Comparison of ENCODE assay signal across 8 cellular contexts in the genomic region with DNA sequence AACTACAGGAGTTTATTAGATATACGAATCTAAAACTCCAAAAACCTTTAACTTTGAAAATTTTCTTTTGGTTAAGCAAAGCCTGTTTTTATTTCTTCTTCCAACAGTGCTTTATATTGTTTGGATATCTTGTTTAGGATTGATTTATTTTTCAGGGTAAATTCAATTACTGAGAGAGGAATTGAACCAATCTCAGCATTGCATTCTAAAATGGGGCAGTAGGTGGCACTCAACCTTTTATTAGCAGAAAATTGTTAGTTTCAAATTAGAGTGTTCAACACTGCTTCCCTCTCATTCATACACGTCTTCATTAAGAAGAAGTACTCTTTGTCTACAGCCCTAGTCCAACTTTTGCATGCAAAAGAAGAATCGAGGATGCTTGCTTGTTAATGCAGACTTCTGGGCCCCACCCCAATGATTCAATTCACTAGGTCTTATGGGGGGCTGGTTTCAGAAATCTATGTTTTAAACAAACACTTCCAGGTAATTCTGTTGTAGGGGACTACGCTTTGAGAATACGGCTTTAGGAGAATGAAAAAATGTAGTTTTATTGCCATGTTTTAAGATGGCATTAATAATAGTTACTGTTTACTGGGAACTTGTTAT. TPM values are rescaled to one million over a fixed set of nuclear protein-coding genes. Genes with fewer than 3 reads are reported as not detected.
A peak's percentile ranks its signal among the peaks of the same experiment; 100 is the strongest.
DNase-seq lines count a peak whose midpoint lies in the region; ATAC-seq and TF ChIP-seq lines count a peak whose summit lies in the region.

No MANE protein-coding gene starts in this region.

- no peaks in the 10 kb centered on the region for H3K4me1 ChIP-seq in Caco-2

- no peaks in the 10 kb centered on the region for H3K9me3 Mint-ChIP-seq in Caco-2 (ENCODE audit: unreplicated experiment)
- H3K9me3 Mint-ChIP-seq in brain, result no peaks in the 10 kb centered on the region
- no peaks in the 10 kb centered on the region for H3K9me3 Mint-ChIP-seq in activated T-cell treated with anti-CD3 and anti-CD28 coated beads, Interleukin-2, amount 50 U/mL, for 72 hours

- POLR2A ChIA-PET in Caco-2 (lab: Charles Lee), result no interaction called here

- intact Hi-C loops in Caco-2 (cut with micrococcal nuclease; ENCODE audit: unreplicated experiment), result loop anchor here (1.0 kb wide), 1 partner anchor 180 kb away; no protein-coding TSS in a partner anchor

- TF ChIP-seq CTCF in Caco-2 (IDR thresholded peaks at IDR 0.05; ENCODE audit: insufficient read depth in 1 of 2, low read depth in 1 of 2, low read length in 1 of 2, severe bottlenecking in 1 of 2, unreplicated experiment in 1 of 2) (peak; percentile 53 to 63), HL-60 (IDR thresholded peaks at IDR 0.05; ENCODE audit: insufficient read depth, low read length) (peak; percentile 1), brain (conservative IDR thresholded peaks at IDR 0.05) (peak; percentile 49 to 69)

- H3K27ac ChIP-seq in HL-60 (replicated peaks), result no peak overlapping the region

- no peaks in the 10 kb centered on the region for H3K4me1 Mint-ChIP-seq in Caco-2 (ENCODE audit: low read depth, unreplicated experiment)
- H3K4me1 Mint-ChIP-seq in brain, result peaks cover 6% of the 10 kb centered on the region
- H3K4me1 Mint-ChIP-seq in activated T-cell treated with anti-CD3 and anti-CD28 coated beads, Interleukin-2, amount 50 U/mL, for 72 hours (ENCODE audit: low read depth), result no peaks in the 10 kb centered on the region

- H3K27ac Mint-ChIP-seq in Caco-2 (ENCODE audit: unreplicated experiment) (no peak overlapping the region), brain (no peak overlapping the region)
- H3K27ac Mint-ChIP-seq in activated T-cell treated with anti-CD3 and anti-CD28 coated beads, Interleukin-2, amount 50 U/mL, for 72 hours, result no peak overlapping the region

- no TSS peak for BruUV-seq in Caco-2 (replicated peaks; lab: Mats Ljungman, UMichigan)

- no peak for ATAC-seq in activated T-cell treated with anti-CD3 and anti-CD28 coated beads, Interleukin-2, amount 50 U/mL, for 72 hours (replicated peaks in 1 of 2)

- H3K27me3 Mint-ChIP-seq in Caco-2 (ENCODE audit: insufficient read depth, unreplicated experiment) (no peaks in the 10 kb centered on the region), brain (no peaks in the 10 kb centered on the region)
- H3K27me3 Mint-ChIP-seq in activated T-cell treated with anti-CD3 and anti-CD28 coated beads, Interleukin-2, amount 50 U/mL, for 72 hours (ENCODE audit: low read depth), result no peaks in the 10 kb centered on the region

- H3K27me3 ChIP-seq in Caco-2 (replicated peaks; ENCODE audit: control insufficient read depth, insufficient read depth, low read length) (no peaks in the 10 kb centered on the region), HL-60 (ENCODE audit: insufficient read depth, poor library complexity, severe bottlenecking) (no peaks in the 10 kb centered on the region)

- H3K36me3 Mint-ChIP-seq in Caco-2 (ENCODE audit: insufficient read depth, unreplicated experiment) (peaks cover 7% of the 10 kb centered on the region), brain (peaks cover 44% of the 10 kb centered on the region)
- H3K36me3 Mint-ChIP-seq in activated T-cell treated with anti-CD3 and anti-CD28 coated beads, Interleukin-2, amount 50 U/mL, for 72 hours (ENCODE audit: insufficient read depth in 2 of 2), result peaks cover 2 to 7% of the 10 kb centered on the region in 2 donors

- H3K9me3 ChIP-seq in Caco-2, result no peaks in the 10 kb centered on the region

- H3K36me3 ChIP-seq in Caco-2 (ENCODE audit: control insufficient read depth, insufficient read depth, low read length), result no peaks in the 10 kb centered on the region

- no peak overlapping the region for H3K4me3 ChIP-seq in Caco-2 (ENCODE audit: low read depth, low read length)
- H3K4me3 ChIP-seq in HL-60 (replicated peaks; ENCODE audit: insufficient read depth, low read length), result no peak overlapping the region

- peak in 1 of 2 experiments; percentile 17 for DNase-seq in Caco-2
- no peak for DNase-seq in HL-60 (ENCODE audit: low read depth in 1 of 2, low spot score in 1 of 2)
- peak; percentile 55 to 68 for DNase-seq in lung microvascular endothelial cell (ENCODE audit: low read depth in 2 of 2)
- DNase-seq in NCI-H524 treated with DMSO at 0.1 percent for 48 hours (lab: John Stamatoyannopoulos, UW), result no peak
- no peak for DNase-seq in cerebellum (ENCODE audit: low spot score)
- DNase-seq in NK-92 (lab: John Stamatoyannopoulos, UW; ENCODE audit: unreplicated experiment), result no peak
- no peak for DNase-seq in activated T-cell treated with anti-CD3 and anti-CD28 coated beads, Interleukin-2, amount 50 U/mL, for 72 hours

- H3K4me3 Mint-ChIP-seq in Caco-2 (ENCODE audit: unreplicated experiment) (no peak overlapping the region), brain (no peak overlapping the region)
- H3K4me3 Mint-ChIP-seq in activated T-cell treated with anti-CD3 and anti-CD28 coated beads, Interleukin-2, amount 50 U/mL, for 72 hours, result no peak overlapping the region

- CTCF ChIA-PET in Caco-2 (lab: Charles Lee), result no interaction called here

RNA-seq across cellular contexts. Expression of a gene that starts 26.6 kb away (rescaled TPM):
- total RNA-seq in Caco-2 (2022) (84.8 and 87.8 TPM in 2 replicates), lung microvascular endothelial cell (10.2 and 21.2 TPM in 2 replicates), cerebellum (24.2 TPM)
- polyA plus RNA-seq in brain (ENCODE audit: insufficient read depth, low read depth, low replicate concordance), result 46.2 TPM
- total RNA-seq in activated T-cell treated with anti-CD3 and anti-CD28 coated beads, Interleukin-2, amount 50 U/mL, for 72 hours, result 10 to 100 TPM; 67.5 to 78.0 TPM

RNA-seq across cellular contexts. Expression of a gene that starts 29.5 kb away (rescaled TPM):
- total RNA-seq in Caco-2 (2022) (20.7 and 22.7 TPM in 2 replicates), lung microvascular endothelial cell (9.2 and 14.5 TPM in 2 replicates), cerebellum (18.1 TPM)
- polyA plus RNA-seq in brain (ENCODE audit: insufficient read depth, low read depth, low replicate concordance), result 9.3 TPM
- 10 to 100 TPM; 14.4 to 15.8 TPM for total RNA-seq in activated T-cell treated with anti-CD3 and anti-CD28 coated beads, Interleukin-2, amount 50 U/mL, for 72 hours

RNA-seq across cellular contexts. Expression of a gene that starts 46.0 kb away (rescaled TPM):
- 0.14 TPM in 2 replicates for total RNA-seq in Caco-2 (2022)
- not detected for polyA plus RNA-seq in brain (ENCODE audit: insufficient read depth, low read depth, low replicate concordance)
- 0.40 and 0.44 TPM in 2 replicates for total RNA-seq in lung microvascular endothelial cell
- 0.18 TPM for total RNA-seq in cerebellum
- total RNA-seq in activated T-cell treated with anti-CD3 and anti-CD28 coated beads, Interleukin-2, amount 50 U/mL, for 72 hours, result under 1 TPM in 1 of 2 donors, not detected in 1; 0.30 TPM

Comparison
In these comparisons a context has a peak if more than half of its experiments do, and no peak if none do; other contexts are left out.
1. DNase-seq: peak in lung microvascular endothelial cell (2 of 2); none in HL-60 (0 of 2), NCI-H524 treated with DMSO at 0.1 percent for 48 hours (single experiment), cerebellum (single experiment), NK-92 (single experiment) and activated T-cell treated with anti-CD3 and anti-CD28 coated beads, Interleukin-2, amount 50 U/mL, for 72 hours (0 of 2).
2. CTCF ChIP-seq: peak in every context shown above with its lines; median percentile 59 in brain; 58 in Caco-2; 1 in HL-60.